1 cellular context compared by ENCODE assay signal in genomic region chr2:226971029-226971584, GRCh38.
TF ChIP-seq lines count a peak whose summit lies in the region.

No MANE protein-coding gene starts in this region.

TF ChIP-seq in GM12878, 131 proteins besides CTCF, POLR2A, EP300 and RAD21 (continued from another document):
- no peak for TF ChIP-seq ZBTB40 (IDR thresholded peaks at IDR 0.05; ENCODE audit: borderline replicate concordance)
